Comparison of ENCODE assay signal across 8 cellular contexts in genomic region chr5:80254767-80255424, GRCh38. TPM values are rescaled to one million over a fixed set of nuclear protein-coding genes. Genes with fewer than 3 reads are reported as not detected.
DNase-seq lines count a peak whose midpoint lies in the region; ATAC-seq and TF ChIP-seq lines count a peak whose summit lies in the region.

No MANE protein-coding gene starts in this region.

- H3K27me3 ChIP-seq in Loucy (ENCODE audit: insufficient read depth, low read length, poor library complexity, severe bottlenecking) = no peaks in the 10 kb centered on the region
- H3K27me3 ChIP-seq in ascending aorta = no peaks in the 10 kb centered on the region

- H3K36me3 ChIP-seq in Loucy (ENCODE audit: insufficient read depth, low read length) (no peaks in the 10 kb centered on the region), ascending aorta (no peaks in the 10 kb centered on the region)

- H3K79me2 ChIP-seq in Loucy (ENCODE audit: insufficient read depth, low read length) = peaks cover 75% of the 10 kb centered on the region

- no peaks in the 10 kb centered on the region for H3K9me2 ChIP-seq in Loucy (replicated peaks; ENCODE audit: low read depth, low read length)

- no peaks in the 10 kb centered on the region for H3K9me3 ChIP-seq in Loucy (ENCODE audit: insufficient read depth, low read depth, low read length)
- H3K9me3 ChIP-seq in ascending aorta = no peaks in the 10 kb centered on the region

- no peak overlapping the region for H2AFZ ChIP-seq in Loucy (ENCODE audit: low read length)

- no peak for ATAC-seq in GM21786 (IDR thresholded peaks at IDR 0.05; ENCODE audit: unreplicated experiment)

- peaks cover 64% of the 10 kb centered on the region for H3K4me1 ChIP-seq in Loucy (ENCODE audit: insufficient read depth, low read length, poor library complexity, severe bottlenecking)
- H3K4me1 ChIP-seq in ascending aorta = peaks cover 0 to 5% of the 10 kb centered on the region in 2 donors

- H3K27ac ChIP-seq in ascending aorta = peak overlapping the region; percentile 93 to 96

- intact Hi-C loops in ascending aorta (cut with DNase I) = loop anchor here (1.0 to 10.0 kb wide), 4 partner anchors 8 to 740 kb away; partner anchors contain the start of gene HOMER1

- H4K20me1 ChIP-seq in Loucy (ENCODE audit: insufficient read depth, low read length, poor library complexity, severe bottlenecking) = peaks cover 56% of the 10 kb centered on the region

- peak overlapping the region; percentile 91 for H3K4me2 ChIP-seq in Loucy (ENCODE audit: low read depth, low read length, poor library complexity, severe bottlenecking)

- no peak for TF ChIP-seq CTCF in Loucy (conservative IDR thresholded peaks at IDR 0.05; ENCODE audit: low read length)
- no peak for TF ChIP-seq CTCF in ascending aorta (IDR thresholded peaks at IDR 0.05)
- TF ChIP-seq CTCF in retinal pigment epithelial cell (conservative IDR thresholded peaks at IDR 0.05; ENCODE audit: low read depth, low read length) = no peak

- H3K4me3 ChIP-seq in Loucy (ENCODE audit: low read length, poor library complexity, severe bottlenecking) = peak overlapping the region; percentile 84
- peak overlapping the region; percentile 77 to 84 for H3K4me3 ChIP-seq in ascending aorta
- peak overlapping the region; percentile 74 for H3K4me3 ChIP-seq in retinal pigment epithelial cell (ENCODE audit: low read length)

- DNase-seq in NCI-H1092 treated with DMSO at 0.1 percent for 48 hours (lab: John Stamatoyannopoulos, UW) (peak; percentile 13), NCI-H1092 (lab: John Stamatoyannopoulos, UW) (no peak), ascending aorta (ENCODE audit: low spot score in 2 of 2) (no peak), hepatic stellate cell (ENCODE audit: low spot score) (peak; percentile 33), retinal pigment epithelial cell (ENCODE audit: low read depth) (no peak), OCI-M2 (lab: John Stamatoyannopoulos, UW; ENCODE audit: unreplicated experiment) (no peak)

- H3F3A ChIP-seq in Loucy (ENCODE audit: low read depth) = 0 out of 2 replicates have a peak, but pooled peaks cover 5% of the 10 kb centered on the region

- H3K9ac ChIP-seq in Loucy (ENCODE audit: low read depth, low read length, poor library complexity, severe bottlenecking) = peak overlapping the region; percentile 82

RNA-seq across cellular contexts. Expression of gene SERINC5, which starts 1.0 kb away (rescaled TPM):
- 3.4 TPM for total RNA-seq in ascending aorta

Comparison
In these comparisons a context has a peak if more than half of its experiments do, and no peak if none do; other contexts are left out.
1. DNase-seq: peak in NCI-H1092 treated with DMSO at 0.1 percent for 48 hours (single experiment) and hepatic stellate cell (single experiment); none in NCI-H1092 (single experiment), ascending aorta (0 of 2), retinal pigment epithelial cell (single experiment) and OCI-M2 (single experiment).
2. Peak in every context shown above with its lines, with median percentiles within 50 percentile points of each other: H3K4me3 ChIP-seq.